20 cellular contexts compared by ENCODE assay signal in genomic region chr11:10800292-10800691, GRCh38. TPM values are rescaled to one million over a fixed set of nuclear protein-coding genes. Genes with fewer than 3 reads are reported as not detected.
DNase-seq lines count a peak whose midpoint lies in the region; ATAC-seq and TF ChIP-seq lines count a peak whose summit lies in the region.
"Had no signal": no experiment of that assay in that cellular context is flagged by ENCODE, and none has a peak within 500 bp of the region (broad histone marks: within the 10 kb centered on the region; RNA-seq: fewer than 3 reads in every experiment).

No MANE protein-coding gene starts in this region.

- H3K4me3 ChIP-seq in Jurkat, Clone E6-1 (ENCODE audit: low read length): no peak overlapping the region
- H3K4me3 ChIP-seq in neutrophil (ENCODE audit: low read depth in 1 of 2, low read length in 1 of 2) (no peak overlapping the region), suprapubic skin (no peak overlapping the region), HAP-1 (no peak overlapping the region)
- H3K4me3 ChIP-seq: skin epidermis, upper lobe of left lung had no signal

- no peaks in the 10 kb centered on the region for H3K27me3 Mint-ChIP-seq in activated T-cell treated with anti-CD3 and anti-CD28 coated beads, Interleukin-2, amount 50 U/mL, for 24 hours
- no peaks in the 10 kb centered on the region for H3K27me3 Mint-ChIP-seq in activated T-cell treated with anti-CD3 and anti-CD28 coated beads, Interleukin-2, amount 50 U/mL, for 4 hours (ENCODE audit: low read depth)
- H3K27me3 Mint-ChIP-seq in activated naive CD8-positive, alpha-beta T cell treated with anti-CD3 and anti-CD28 coated beads, Interleukin-2, amount 10 ng/mL, durations not matched to agents 7 days and 5 days: no peaks in the 10 kb centered on the region
- H3K27me3 Mint-ChIP-seq: activated B cell treated with CpG ODN at 0.5 μM for 24 hours had no signal

- H3K4me1 Mint-ChIP-seq in activated T-cell treated with anti-CD3 and anti-CD28 coated beads, Interleukin-2, amount 50 U/mL, for 24 hours (ENCODE audit: low read depth): peaks cover 78% of the 10 kb centered on the region
- H3K4me1 Mint-ChIP-seq in activated T-cell treated with anti-CD3 and anti-CD28 coated beads, Interleukin-2, amount 50 U/mL, for 4 hours (ENCODE audit: low read depth): peaks cover 68% of the 10 kb centered on the region
- H3K4me1 Mint-ChIP-seq in activated naive CD8-positive, alpha-beta T cell treated with anti-CD3 and anti-CD28 coated beads, Interleukin-2, amount 10 ng/mL, durations not matched to agents 7 days and 5 days: peaks cover 58% of the 10 kb centered on the region

- peaks cover 100% of the 10 kb centered on the region for H3K36me3 Mint-ChIP-seq in activated T-cell treated with anti-CD3 and anti-CD28 coated beads, Interleukin-2, amount 50 U/mL, for 24 hours (ENCODE audit: low read depth)
- peaks cover 70% of the 10 kb centered on the region for H3K36me3 Mint-ChIP-seq in activated T-cell treated with anti-CD3 and anti-CD28 coated beads, Interleukin-2, amount 50 U/mL, for 4 hours (ENCODE audit: insufficient read depth)
- peaks cover 71% of the 10 kb centered on the region for H3K36me3 Mint-ChIP-seq in activated naive CD8-positive, alpha-beta T cell treated with anti-CD3 and anti-CD28 coated beads, Interleukin-2, amount 10 ng/mL, durations not matched to agents 7 days and 5 days

- H3K9me3 Mint-ChIP-seq in activated T-cell treated with anti-CD3 and anti-CD28 coated beads, Interleukin-2, amount 50 U/mL, for 24 hours: no peaks in the 10 kb centered on the region
- no peaks in the 10 kb centered on the region for H3K9me3 Mint-ChIP-seq in activated T-cell treated with anti-CD3 and anti-CD28 coated beads, Interleukin-2, amount 50 U/mL, for 4 hours
- no peaks in the 10 kb centered on the region for H3K9me3 Mint-ChIP-seq in activated naive CD8-positive, alpha-beta T cell treated with anti-CD3 and anti-CD28 coated beads, Interleukin-2, amount 10 ng/mL, durations not matched to agents 7 days and 5 days
- H3K9me3 Mint-ChIP-seq: activated B cell treated with CpG ODN at 0.5 μM for 24 hours; T-helper 1 cell treated with Interleukin-12 subunit alpha and Interleukin-12 subunit beta and Interleukin-4 antibody, amounts not matched to agents 30 μg/mL and 1 μg/mL, for 36 hours had no signal

- peak overlapping the region; percentile 86 for H3K27ac Mint-ChIP-seq in activated T-cell treated with anti-CD3 and anti-CD28 coated beads, Interleukin-2, amount 50 U/mL, for 24 hours
- peak overlapping the region; percentile 50 for H3K27ac Mint-ChIP-seq in activated naive CD8-positive, alpha-beta T cell treated with anti-CD3 and anti-CD28 coated beads, Interleukin-2, amount 10 ng/mL, durations not matched to agents 7 days and 5 days

- no peak for TF ChIP-seq CTCF in neutrophil (IDR thresholded peaks at IDR 0.05)
- no peak for TF ChIP-seq CTCF in suprapubic skin (IDR thresholded peaks at IDR 0.05)

- peaks cover 99% of the 10 kb centered on the region for H3K36me3 ChIP-seq in neutrophil
- peaks cover 96% of the 10 kb centered on the region for H3K36me3 ChIP-seq in suprapubic skin
- H3K36me3 ChIP-seq in HAP-1 (replicated peaks): peaks cover 97% of the 10 kb centered on the region

- in situ Hi-C loops in HAP-1 (cut with MboI; ENCODE audit: low sequenced_read_pairs): no loop called here

- no peak for DNase-seq in activated T-cell treated with anti-CD3 and anti-CD28 coated beads, Interleukin-2, amount 50 U/mL, for 24 hours
- DNase-seq in activated T-cell treated with anti-CD3 and anti-CD28 coated beads, Interleukin-2, amount 50 U/mL, for 4 hours: no peak
- DNase-seq in Jurkat, Clone E6-1 (ENCODE audit: low read depth, low spot score): peak; percentile 60
- no peak for DNase-seq in activated naive CD8-positive, alpha-beta T cell treated with anti-CD3 and anti-CD28 coated beads, Interleukin-2, amount 10 ng/mL, durations not matched to agents 7 days and 5 days
- DNase-seq in suprapubic skin (ENCODE audit: low spot score in 2 of 2): no peak
- no peak for DNase-seq in HAP-1 (ENCODE audit: low spot score in 2 of 2)
- DNase-seq in retina: no peak
- DNase-seq: activated B cell treated with CpG ODN at 0.5 μM for 24 hours, activated T-cell treated with anti-CD3 and anti-CD28 coated beads for 4 hours, aorta, EL, foreskin fibroblast, left cardiac atrium, NCI-H1436 treated with DMSO at 0.1 percent for 48 hours, upper lobe of left lung had no signal

- H3K27ac ChIP-seq in neutrophil (peak overlapping the region; percentile 92), suprapubic skin (no peak overlapping the region)
- H3K27ac ChIP-seq: parathyroid adenoma, skin epidermis had no signal

- TF ChIP-seq EP300 in suprapubic skin (IDR thresholded peaks at IDR 0.05): no peak

- no peak overlapping the region for H3K4me3 Mint-ChIP-seq in activated T-cell treated with anti-CD3 and anti-CD28 coated beads, Interleukin-2, amount 50 U/mL, for 24 hours
- no peak overlapping the region for H3K4me3 Mint-ChIP-seq in activated T-cell treated with anti-CD3 and anti-CD28 coated beads, Interleukin-2, amount 50 U/mL, for 4 hours
- peak overlapping the region; percentile 53 for H3K4me3 Mint-ChIP-seq in activated naive CD8-positive, alpha-beta T cell treated with anti-CD3 and anti-CD28 coated beads, Interleukin-2, amount 10 ng/mL, durations not matched to agents 7 days and 5 days
- H3K4me3 Mint-ChIP-seq: activated B cell treated with CpG ODN at 0.5 μM for 24 hours; T-helper 1 cell treated with Interleukin-12 subunit alpha and Interleukin-12 subunit beta and Interleukin-4 antibody, amounts not matched to agents 30 μg/mL and 1 μg/mL, for 36 hours had no signal

- 84% methylated on average over 2 of the region's 2 CpGs for WGBS in suprapubic skin

- H3K9me3 ChIP-seq in neutrophil (no peaks in the 10 kb centered on the region), suprapubic skin (no peaks in the 10 kb centered on the region), HAP-1 (no peaks in the 10 kb centered on the region)
- H3K9me3 ChIP-seq: upper lobe of left lung had no signal

- peaks cover 37 to 53% of the 10 kb centered on the region in 2 experiments for H3K4me1 ChIP-seq in neutrophil (ENCODE audit: control insufficient read depth in 1 of 2, insufficient read depth in 1 of 2, low read depth in 1 of 2, low read length in 1 of 2)
- peaks cover 24% of the 10 kb centered on the region for H3K4me1 ChIP-seq in suprapubic skin
- H3K4me1 ChIP-seq in HAP-1: no peaks in the 10 kb centered on the region
- H3K4me1 ChIP-seq: parathyroid adenoma had no signal

- POLR2A ChIA-PET in activated naive CD8-positive, alpha-beta T cell treated with anti-CD3 and anti-CD28 coated beads, Interleukin-2, amount 10 ng/mL, durations not matched to agents 7 days and 5 days (lab: Charles Lee): interaction anchor here (4.5 kb wide), 1 partner anchor 8 kb away, joined by 46 read pairs; the partner anchor contains the start of gene EIF4G2

- TF ChIP-seq POLR2A in suprapubic skin (IDR thresholded peaks at IDR 0.05): no peak

- ATAC-seq in activated T-cell treated with anti-CD3 and anti-CD28 coated beads, Interleukin-2, amount 50 U/mL, for 4 hours: no peak
- ATAC-seq in activated naive CD8-positive, alpha-beta T cell treated with anti-CD3 and anti-CD28 coated beads, Interleukin-2, amount 10 ng/mL, durations not matched to agents 7 days and 5 days (ENCODE audit: low read depth): peak; percentile 54
- ATAC-seq: left cardiac atrium, Right ventricle myocardium inferior had no signal

- no peaks in the 10 kb centered on the region for H3K27me3 ChIP-seq in neutrophil
- no peaks in the 10 kb centered on the region for H3K27me3 ChIP-seq in suprapubic skin
- no peaks in the 10 kb centered on the region for H3K27me3 ChIP-seq in HAP-1 (ENCODE audit: low read depth)
- H3K27me3 ChIP-seq: upper lobe of left lung had no signal

RNA-seq across cellular contexts. Expression of gene EIF4G2, which starts 8.4 kb away (rescaled TPM):
- 1,000 to 10,000 TPM; 1,584 to 1,612 (median 1,605) TPM for total RNA-seq in activated T-cell treated with anti-CD3 and anti-CD28 coated beads, Interleukin-2, amount 50 U/mL, for 4 hours
- 867 TPM for polyA plus RNA-seq in Jurkat, Clone E6-1 (2012; ENCODE audit: insufficient read depth, insufficient read length)
- 100 to 1,000 TPM; 586 to 630 TPM for total RNA-seq in activated naive CD8-positive, alpha-beta T cell treated with anti-CD3 and anti-CD28 coated beads, Interleukin-2, amount 10 ng/mL, durations not matched to agents 7 days and 5 days
- total RNA-seq in suprapubic skin: 100 to 1,000 TPM; 439 to 593 (median 477) TPM

RNA-seq across cellular contexts. Expression of gene CTR9, which starts 49.2 kb away (rescaled TPM):
- 10 to 100 TPM; 51.9 to 56.0 (median 53.9) TPM for total RNA-seq in activated T-cell treated with anti-CD3 and anti-CD28 coated beads, Interleukin-2, amount 50 U/mL, for 4 hours
- polyA plus RNA-seq in Jurkat, Clone E6-1 (2012; ENCODE audit: insufficient read depth, insufficient read length): 39.4 TPM
- 10 to 100 TPM; 45.3 to 47.6 TPM for total RNA-seq in activated naive CD8-positive, alpha-beta T cell treated with anti-CD3 and anti-CD28 coated beads, Interleukin-2, amount 10 ng/mL, durations not matched to agents 7 days and 5 days
- 10 to 100 TPM; 28.6 to 34.1 (median 30.5) TPM for total RNA-seq in suprapubic skin

RNA-seq across cellular contexts. Expression of gene ZBED5, which starts 57.6 kb away (rescaled TPM):
- total RNA-seq in activated T-cell treated with anti-CD3 and anti-CD28 coated beads, Interleukin-2, amount 50 U/mL, for 4 hours: 10 to 100 TPM; 39.2 to 42.0 (median 39.9) TPM
- polyA plus RNA-seq in Jurkat, Clone E6-1 (2012; ENCODE audit: insufficient read depth, insufficient read length): 39.7 TPM
- total RNA-seq in activated naive CD8-positive, alpha-beta T cell treated with anti-CD3 and anti-CD28 coated beads, Interleukin-2, amount 10 ng/mL, durations not matched to agents 7 days and 5 days: 10 to 100 TPM; 69.7 to 72.0 TPM
- total RNA-seq in suprapubic skin: 10 to 100 TPM; 26.6 to 63.2 (median 32.2) TPM
